Comparison of ENCODE assay signal across 14 cellular contexts in genomic region chr11:130786586-130786985, GRCh38.
DNase-seq lines count a peak whose midpoint lies in the region; ATAC-seq and TF ChIP-seq lines count a peak whose summit lies in the region.
"Had no signal": no experiment of that assay in that cellular context is flagged by ENCODE, and none has a peak within 500 bp of the region (broad histone marks: within the 10 kb centered on the region; RNA-seq: fewer than 3 reads in every experiment).

No MANE protein-coding gene starts in this region.

- DNase-seq in heart right ventricle (no peak), cardiac septum (ENCODE audit: low spot score) (no peak), RWPE1 (ENCODE audit: low spot score) (no peak), esophagus muscularis mucosa (ENCODE audit: extremely low spot score) (peak; percentile 83), MG63 (no peak), NCI-H510A (lab: John Stamatoyannopoulos, UW) (no peak)
- DNase-seq: C1 segment of cervical spinal cord, DND-41, GDM1, NCI-H1105, NCI-H1694, NCI-H524 treated with DMSO at 0.1 percent for 48 hours had no signal

- no peak for TF ChIP-seq POLR2A in esophagus muscularis mucosa (IDR thresholded peaks at IDR 0.05; ENCODE audit: low read depth)

- POLR2A ChIA-PET in RWPE1 (lab: Yijun Ruan, JAX; ENCODE audit: low non-redundant PET): no interaction called here

- H3K27ac ChIP-seq in heart right ventricle (peak overlapping the region in 4 of 10 donors; percentile 26 to 59 (median 52)), RWPE1 (peak overlapping the region; percentile 60; the same call in 1 of the 2 replicates), esophagus muscularis mucosa (replicated peaks in 1 of 4) (peak overlapping the region; percentile 45 to 70 (median 60))

- intact Hi-C loops in heart right ventricle (cut with DNase I): no loop called here
- intact Hi-C loops in cardiac septum (cut with DNase I): no loop called here
- intact Hi-C loops in esophagus muscularis mucosa (cut with DNase I): no loop called here

- H3K9me3 ChIP-seq in heart right ventricle (peaks cover 0 to 17% (median 4%) of the 10 kb centered on the region in 11 donors), esophagus muscularis mucosa (peaks cover 0 to 11% (median 4%) of the 10 kb centered on the region in 4 donors), skeletal muscle satellite cell (replicated peaks; ENCODE audit: low read length) (no peaks in the 10 kb centered on the region), MG63 (no peaks in the 10 kb centered on the region)

- TF ChIP-seq CTCF in heart right ventricle (IDR thresholded peaks at IDR 0.05) (no peak), RWPE1 (conservative IDR thresholded peaks at IDR 0.05; ENCODE audit: low read depth) (no peak), esophagus muscularis mucosa (IDR thresholded peaks at IDR 0.05) (no peak)

- no peak for TF ChIP-seq EP300 in esophagus muscularis mucosa (IDR thresholded peaks at IDR 0.05)

- ATAC-seq in heart right ventricle (peak in 6 of 8 donors; percentile 21 to 66 (median 36)), GM19463 (IDR thresholded peaks at IDR 0.05; ENCODE audit: unreplicated experiment) (no peak)

- no peak overlapping the region for H3K9ac ChIP-seq in skeletal muscle satellite cell (ENCODE audit: low read depth, low read length)

- H3K4me2 ChIP-seq in skeletal muscle satellite cell (ENCODE audit: low read length): peak overlapping the region; percentile 2

- WGBS in heart right ventricle, 2 donors: 71 to 72% methylated on average over 5 of the region's 5 CpGs
- 83% methylated on average over 4 of the region's 5 CpGs for WGBS in esophagus muscularis mucosa

- peaks cover 9 to 37% (median 27%) of the 10 kb centered on the region in 9 donors for H3K4me1 ChIP-seq in heart right ventricle
- H3K4me1 ChIP-seq in esophagus muscularis mucosa: peaks cover 29 to 43% (median 40%) of the 10 kb centered on the region in 4 donors
- H3K4me1 ChIP-seq in skeletal muscle satellite cell (ENCODE audit: control insufficient read depth, insufficient read depth, low read length): peaks cover 36% of the 10 kb centered on the region

- CTCF ChIA-PET in RWPE1 (lab: Yijun Ruan, JAX): interaction anchor here (0.6 kb wide), 2 partner anchors 42 to 352 kb away, joined by 3 read pairs; no protein-coding TSS in a partner anchor

- no peaks in the 10 kb centered on the region for H3K36me3 ChIP-seq in heart right ventricle
- H3K36me3 ChIP-seq in esophagus muscularis mucosa: no peaks in the 10 kb centered on the region
- H3K36me3 ChIP-seq in skeletal muscle satellite cell (ENCODE audit: insufficient read depth, low read length): no peaks in the 10 kb centered on the region
- H3K36me3 ChIP-seq in MG63: no peaks in the 10 kb centered on the region; the same call in 1 of the 2 replicates

- no peaks in the 10 kb centered on the region for H3K27me3 ChIP-seq in heart right ventricle
- no peaks in the 10 kb centered on the region for H3K27me3 ChIP-seq in esophagus muscularis mucosa
- no peaks in the 10 kb centered on the region for H3K27me3 ChIP-seq in skeletal muscle satellite cell (ENCODE audit: control insufficient read depth, insufficient read depth, low read length)
- no peaks in the 10 kb centered on the region for H3K27me3 ChIP-seq in MG63

- H3K4me3 ChIP-seq in heart right ventricle (no peak overlapping the region), esophagus muscularis mucosa (no peak overlapping the region), skeletal muscle satellite cell (ENCODE audit: low read length) (no peak overlapping the region), MG63 (no peak overlapping the region)
